In genomic region chr4:6309755-6310154, GRCh38 we compare ENCODE assay signal across 18 cellular contexts. TPM values are rescaled to one million over a fixed set of nuclear protein-coding genes. Genes with fewer than 3 reads are reported as not detected.
DNase-seq lines count a peak whose midpoint lies in the region; ATAC-seq, FAIRE-seq and TF ChIP-seq lines count a peak whose summit lies in the region.
"Had no signal": no experiment of that assay in that cellular context is flagged by ENCODE, and none has a peak within 500 bp of the region (broad histone marks: within the 10 kb centered on the region; RNA-seq: fewer than 3 reads in every experiment).

No MANE protein-coding gene starts in this region.

- H3K4me3 ChIP-seq in HepG2 (replicated peaks in 1 of 3; ENCODE audit: insufficient read depth in 1 of 3, low read depth in 2 of 3, low read length in 3 of 3): peak overlapping the region; percentile 71 to 74 (median 74)
- H3K4me3 ChIP-seq in right lobe of liver: no peak overlapping the region
- H3K4me3 ChIP-seq in foreskin fibroblast (ENCODE audit: low read depth in 1 of 2, low read length in 2 of 2): no peak overlapping the region
- H3K4me3 ChIP-seq in transverse colon: peak overlapping the region in 1 of 4 donors; percentile 45

- BruUV-seq in HepG2 (replicated peaks; lab: Mats Ljungman, UMichigan): no TSS peak

- no peak for TF ChIP-seq RAD21 in HepG2 (CRISPR knock-in tag; IDR thresholded peaks at IDR 0.05)

- H3K27ac ChIP-seq in HepG2 (ENCODE audit: extremely low read length, insufficient read depth, low read length) (peak overlapping the region; percentile 65), right lobe of liver (no peak overlapping the region), transverse colon (no peak overlapping the region)
- H3K27ac ChIP-seq: tibial nerve had no signal

- H3K4me1 ChIP-seq in HepG2 (ENCODE audit: insufficient read depth, low read length) (peaks cover 43% of the 10 kb centered on the region), right lobe of liver (no peaks in the 10 kb centered on the region), transverse colon (no peaks in the 10 kb centered on the region)

- peak; percentile 39 for FAIRE-seq in HepG2 (lab: Jason Lieb, UNC)
- FAIRE-seq: islet of Langerhans had no signal

- no peaks in the 10 kb centered on the region for H4K20me1 ChIP-seq in HepG2 (ENCODE audit: insufficient read depth, low read length)

- no peak for TF ChIP-seq EP300 in HepG2 (IDR thresholded peaks at IDR 0.05; ENCODE audit: low read depth in 2 of 2, low read length in 2 of 2)
- TF ChIP-seq EP300 in HepG2 (CRISPR knock-in tag; IDR thresholded peaks at IDR 0.05; ENCODE audit: borderline replicate concordance): no peak
- TF ChIP-seq EP300 in transverse colon (IDR thresholded peaks at IDR 0.05; ENCODE audit: low read depth): no peak

- in situ Hi-C loops in HepG2 (cut with HindIII; ENCODE audit: extremely low pct_ligation_motif_present, low pct_unique_long_range_greater_than_20kb): no loop called here
- in situ Hi-C loops in transverse colon (cut with MboI; ENCODE audit: low pct_ligation_motif_present in 1 of 4, low pct_unique_long_range_greater_than_20kb in 1 of 4, low sequenced_read_pairs in 3 of 4): no loop called here

- H3K9me3 ChIP-seq in HepG2 (ENCODE audit: low read length) (no peaks in the 10 kb centered on the region), right lobe of liver (no peaks in the 10 kb centered on the region), transverse colon (no peaks in the 10 kb centered on the region)
- H3K9me3 ChIP-seq: tibial nerve had no signal

- no peak for TF ChIP-seq CTCF in HepG2 (CRISPR knock-in tag; IDR thresholded peaks at IDR 0.05)
- TF ChIP-seq CTCF in right lobe of liver (IDR thresholded peaks at IDR 0.05): no peak
- no peak for TF ChIP-seq CTCF in chondrocyte (IDR thresholded peaks at IDR 0.05)
- TF ChIP-seq CTCF in natural killer cell (IDR thresholded peaks at IDR 0.05): no peak
- TF ChIP-seq CTCF in foreskin fibroblast (IDR thresholded peaks at IDR 0.05; ENCODE audit: low read depth, low read length): no peak
- no peak for TF ChIP-seq CTCF in transverse colon (IDR thresholded peaks at IDR 0.05)

- no peaks in the 10 kb centered on the region for H3K79me2 ChIP-seq in HepG2 (ENCODE audit: insufficient read depth, low read length)

- H3K9ac ChIP-seq in HepG2 (ENCODE audit: insufficient read depth, low read depth, low read length): peak overlapping the region; percentile 70

- ATAC-seq in HepG2: no peak
- no peak for ATAC-seq in right lobe of liver
- no peak for ATAC-seq in natural killer cell
- no peak for ATAC-seq in GM18870 (IDR thresholded peaks at IDR 0.05; ENCODE audit: unreplicated experiment)
- ATAC-seq: PC-3 had no signal

- peaks cover 17% of the 10 kb centered on the region for H3K27me3 Mint-ChIP-seq in chondrocyte (ENCODE audit: low read depth)
- H3K27me3 Mint-ChIP-seq in natural killer cell (ENCODE audit: low read depth in 2 of 2): peaks cover 37 to 61% of the 10 kb centered on the region in 2 donors

- no peak for TF ChIP-seq POLR2A in HepG2 (IDR thresholded peaks at IDR 0.05; ENCODE audit: insufficient read depth in 1 of 2, low read depth in 2 of 2, low read length in 2 of 2)
- TF ChIP-seq POLR2A in right lobe of liver (IDR thresholded peaks at IDR 0.05): no peak
- no peak for TF ChIP-seq POLR2A in transverse colon (IDR thresholded peaks at IDR 0.05)

- no peak overlapping the region for H2AFZ ChIP-seq in HepG2 (ENCODE audit: low read length)

- peak overlapping the region; percentile 92 for H3K4me2 ChIP-seq in HepG2 (ENCODE audit: low read depth, low read length)

- H3K4me1 Mint-ChIP-seq in chondrocyte (ENCODE audit: low read depth) (no peaks in the 10 kb centered on the region), natural killer cell (peaks cover 0 to 5% of the 10 kb centered on the region in 2 donors)

- peaks cover 4% of the 10 kb centered on the region for H3K9me3 Mint-ChIP-seq in chondrocyte (ENCODE audit: low read depth)
- H3K9me3 Mint-ChIP-seq in natural killer cell: no peaks in the 10 kb centered on the region
- H3K9me3 Mint-ChIP-seq: T-helper 1 cell treated with Interleukin-12 subunit alpha and Interleukin-12 subunit beta and Interleukin-4 antibody, amounts not matched to agents 30 μg/mL and 1 μg/mL, for 36 hours had no signal

- peaks cover 2% of the 10 kb centered on the region for H3K36me3 Mint-ChIP-seq in chondrocyte (ENCODE audit: low read depth)
- H3K36me3 Mint-ChIP-seq in natural killer cell: no peaks in the 10 kb centered on the region

- DNase-seq in HepG2 (ENCODE audit: low spot score) (no peak), right lobe of liver (no peak), chondrocyte (ENCODE audit: low spot score) (no peak), natural killer cell (no peak), foreskin fibroblast (no peak), transverse colon (no peak)
- no peak for DNase-seq in activated CD4-positive, CD25-positive, alpha-beta regulatory T cell treated with anti-CD3 and anti-CD28 coated beads, Interleukin-2, amount 50 U/mL, for 72 hours
- DNase-seq: aorta; erythroblast; HCEC 1CT; KG1; NCI-H2081 treated with DMSO at 0.1 percent for 48 hours; PC-3; stimulated activated CD4-positive, alpha-beta T cell treated with anti-CD3 and anti-CD28 coated beads, Interleukin-4, amount 100 ng/mL, for 4 hours had no signal

- H3K4me3 Mint-ChIP-seq in chondrocyte (ENCODE audit: unreplicated experiment) (peak overlapping the region; percentile 57), natural killer cell (peak overlapping the region; percentile 78)

- POLR2A ChIA-PET in HepG2 (lab: Yijun Ruan, JAX): interaction anchor here (1.2 to 4.4 kb wide), 10 partner anchors 10 to 45 kb away, joined by 3 to 41 read pairs (median 8); partner anchors contain the start of gene WFS1

- intact Hi-C loops in HepG2 (cut with micrococcal nuclease; ENCODE audit: unreplicated experiment): no loop called here
- intact Hi-C loops in right lobe of liver (cut with DNase I): no loop called here
- intact Hi-C loops in natural killer cell (cut with micrococcal nuclease): no loop called here
- intact Hi-C loops in transverse colon (cut with DNase I; ENCODE audit: low total_unique reads): loop anchor here (5.0 kb wide), 1 partner anchor 1778 kb away; no protein-coding TSS in a partner anchor

- H3K27ac Mint-ChIP-seq in chondrocyte (ENCODE audit: unreplicated experiment) (no peak overlapping the region), natural killer cell (no peak overlapping the region)
- H3K27ac Mint-ChIP-seq: T-helper 1 cell treated with Interleukin-12 subunit alpha and Interleukin-12 subunit beta and Interleukin-4 antibody, amounts not matched to agents 30 μg/mL and 1 μg/mL, for 36 hours had no signal

- WGBS in HepG2 (ENCODE audit: low lambda C conversion rate): 70% methylated on average over 8 of the region's 8 CpGs
- WGBS in right lobe of liver (ENCODE audit: insufficient coverage, low coverage, low lambda C conversion rate, missing lambda C conversion rate): 67% methylated on average over 5 of the region's 8 CpGs
- WGBS in transverse colon (ENCODE audit: low coverage in 1 of 2), 2 donors: 79 to 95% methylated on average over 3 to 8 of the region's 8 CpGs

- CTCF ChIA-PET in HepG2 (lab: Yijun Ruan, JAX; ENCODE audit: low intra/inter-chr PET ratio, low total read pairs): interaction anchor here (2.0 kb wide), 2 partner anchors 16 to 18 kb away, joined by 6 to 26 read pairs; no protein-coding TSS in a partner anchor

- H3K36me3 ChIP-seq in HepG2 (replicated peaks in 1 of 2; ENCODE audit: control insufficient read depth in 1 of 2, insufficient read depth in 2 of 2, low read length in 2 of 2) (no peaks in the 10 kb centered on the region; a peak in 1 of 5 replicates), right lobe of liver (no peaks in the 10 kb centered on the region), transverse colon (no peaks in the 10 kb centered on the region)

- H3K27me3 ChIP-seq in HepG2 (ENCODE audit: control insufficient read depth in 1 of 2, insufficient read depth in 2 of 2, low read length in 2 of 2) (no peaks in the 10 kb centered on the region), right lobe of liver (no peaks in the 10 kb centered on the region), transverse colon (peaks cover 21% of the 10 kb centered on the region)

RNA-seq across cellular contexts. Expression of gene WFS1, which starts 40.1 kb away (rescaled TPM):
- 19.8 and 39.1 TPM in 2 replicates for total RNA-seq in HepG2 (2016; rRNA removed; fragmentation: Illumina TruSeq; extraction: Trizol)
- total RNA-seq in HepG2 (2016; cell fraction: cytosol; rRNA removed; fragmentation: Illumina TruSeq; extraction: Trizol; ENCODE audit: low read depth): 3.7 and 4.2 TPM in 2 replicates
- total RNA-seq in HepG2 (2016; cell fraction: insoluble cytoplasmic fraction; rRNA removed; fragmentation: Illumina TruSeq; extraction: Trizol): 18.3 and 41.8 TPM in 2 replicates
- 10.5 and 10.8 TPM in 2 replicates for total RNA-seq in HepG2 (2016; cell fraction: membrane; rRNA removed; fragmentation: Illumina TruSeq; extraction: Trizol)
- 47.7 and 59.7 TPM in 2 replicates for total RNA-seq in HepG2 (2016; cell fraction: nucleus; rRNA removed; fragmentation: Illumina TruSeq; extraction: Trizol)
- 42.2 and 49.6 TPM in 2 replicates for polyA plus RNA-seq in HepG2 (2011; rRNA removed)
- 23.5 and 32.3 TPM in 2 replicates for polyA plus RNA-seq in HepG2 (2011; cell fraction: cytosol; rRNA removed)
- polyA plus RNA-seq in HepG2 (2011; cell fraction: nucleus; rRNA removed): 121 and 179 TPM in 2 replicates
- polyA plus RNA-seq in HepG2 (2012): 24.0 and 38.1 TPM in 2 replicates
- polyA plus RNA-seq in HepG2 (2016; cell fraction: cytosol; fragmentation: Illumina TruSeq; extraction: Trizol; ENCODE audit: low read depth): 3.2 and 3.4 TPM in 2 replicates
- polyA plus RNA-seq in HepG2 (2016; cell fraction: insoluble cytoplasmic fraction; fragmentation: Illumina TruSeq; extraction: Trizol; ENCODE audit: low read depth): 16.0 and 21.6 TPM in 2 replicates
- 4.5 and 5.6 TPM in 2 replicates for polyA plus RNA-seq in HepG2 (2016; cell fraction: membrane; fragmentation: Illumina TruSeq; extraction: Trizol; ENCODE audit: low read depth)
- 86.7 and 90.9 TPM in 2 replicates for polyA plus RNA-seq in HepG2 (2016; cell fraction: nucleus; fragmentation: Illumina TruSeq; extraction: Trizol; ENCODE audit: insufficient read depth, low read depth)
- 10.6 and 128 TPM in 2 replicates for polyA minus RNA-seq in HepG2 (2011; rRNA and poly(A)+ RNA removed; ENCODE audit: low replicate concordance)
- 36.4 and 40.3 TPM in 2 replicates for polyA minus RNA-seq in HepG2 (2011; cell fraction: cytosol; rRNA and poly(A)+ RNA removed)
- polyA minus RNA-seq in HepG2 (2011; cell fraction: nucleus; rRNA and poly(A)+ RNA removed): 19.9 and 27.0 TPM in 2 replicates
- 10 to 100 TPM; 11.3 to 19.7 (median 15.9) TPM for total RNA-seq in right lobe of liver
- total RNA-seq in chondrocyte: 47.7 to 54.6 TPM (median 48.0 TPM) in 3 replicates
- 1 to 10 TPM; 3.0 to 5.6 (median 3.5) TPM for total RNA-seq in natural killer cell
- 10 to 100 TPM; 11.5 to 23.5 (median 20.8) TPM for total RNA-seq in transverse colon

Comparison
In these comparisons a context has a peak if more than half of its experiments do, and no peak if none do; other contexts are left out.
1. H3K4me3 ChIP-seq: peak in HepG2 (3 of 3); none in right lobe of liver (0 of 3) and foreskin fibroblast (0 of 2).